8 cellular contexts compared by ENCODE assay signal in genomic region chr7:152158801-152159587, GRCh38.
DNase-seq lines count a peak whose midpoint lies in the region; ATAC-seq and TF ChIP-seq lines count a peak whose summit lies in the region.

No MANE protein-coding gene starts in this region.

- ATAC-seq in GM19467 (IDR thresholded peaks at IDR 0.05; ENCODE audit: unreplicated experiment) = peak; percentile 94
- peak; percentile 85 for ATAC-seq in HG03280 (IDR thresholded peaks at IDR 0.05; ENCODE audit: unreplicated experiment)

- no peaks in the 10 kb centered on the region for H3K27me3 Mint-ChIP-seq in activated naive CD8-positive, alpha-beta T cell
- H3K27me3 Mint-ChIP-seq in Calu3 (ENCODE audit: unreplicated experiment) = no peaks in the 10 kb centered on the region

- POLR2A ChIA-PET in GM10248 (lab: Yijun Ruan, JAX) = interaction anchor here (0.6 kb wide), 1 partner anchor 67 kb away, joined by 4 read pairs; no protein-coding TSS in a partner anchor

- peak overlapping the region; percentile 11 for H3K4me3 Mint-ChIP-seq in activated naive CD8-positive, alpha-beta T cell
- no peak overlapping the region for H3K4me3 Mint-ChIP-seq in Calu3 (ENCODE audit: low read depth, unreplicated experiment)

- H3K4me1 Mint-ChIP-seq in activated naive CD8-positive, alpha-beta T cell (ENCODE audit: low read depth) = peaks cover 15% of the 10 kb centered on the region
- no peaks in the 10 kb centered on the region for H3K4me1 Mint-ChIP-seq in Calu3 (ENCODE audit: low read depth, unreplicated experiment)

- H3K27ac ChIP-seq in caudate nucleus (ENCODE audit: low read depth, low read length) = no peak overlapping the region

- BruUV-seq in Calu3 (replicated peaks; lab: Mats Ljungman, UMichigan) = no TSS peak

- peaks cover 12% of the 10 kb centered on the region for H3K36me3 Mint-ChIP-seq in activated naive CD8-positive, alpha-beta T cell
- H3K36me3 Mint-ChIP-seq in Calu3 (ENCODE audit: insufficient read depth, unreplicated experiment) = peaks cover 34% of the 10 kb centered on the region

- intact Hi-C loops in Calu3 (cut with micrococcal nuclease; ENCODE audit: unreplicated experiment) = no loop called here

- H3K27ac Mint-ChIP-seq in activated naive CD8-positive, alpha-beta T cell = peak overlapping the region; percentile 1
- H3K27ac Mint-ChIP-seq in Calu3 (ENCODE audit: unreplicated experiment) = no peak overlapping the region

- CTCF ChIA-PET in GM10248 (lab: Yijun Ruan, JAX) (interaction anchor here (1.1 to 2.7 kb wide), 2 partner anchors 12 to 25 kb away, joined by 3 to 19 read pairs; no protein-coding TSS in a partner anchor), Calu3 (lab: Charles Lee) (no interaction called here)

- H3K9me3 Mint-ChIP-seq in activated naive CD8-positive, alpha-beta T cell (ENCODE audit: low read depth) = no peaks in the 10 kb centered on the region
- no peaks in the 10 kb centered on the region for H3K9me3 Mint-ChIP-seq in Calu3 (ENCODE audit: low read depth, unreplicated experiment)

- peak; percentile 70 for DNase-seq in GM10248 (ENCODE audit: extremely low spot score)
- DNase-seq in Calu3 = no peak
- no peak for DNase-seq in iPS-NIHi11 (ENCODE audit: low spot score)
- DNase-seq in stimulated activated CD4-positive, alpha-beta T cell treated with anti-CD3 and anti-CD28 coated beads, Interleukin-1b, Interleukin-23, amount 100 ng/mL, for 48 hours = no peak
- no peak for DNase-seq in caudate nucleus (lab: John Stamatoyannopoulos, UW)

- TF ChIP-seq CTCF in GM10248 (IDR thresholded peaks at IDR 0.05; ENCODE audit: control extremely low read depth, extremely low read depth, low read depth, missing control alignments) (no peak), Calu3 (IDR thresholded peaks at IDR 0.05; ENCODE audit: unreplicated experiment) (no peak)
